16 cellular contexts compared by ENCODE assay signal in the genomic region with DNA sequence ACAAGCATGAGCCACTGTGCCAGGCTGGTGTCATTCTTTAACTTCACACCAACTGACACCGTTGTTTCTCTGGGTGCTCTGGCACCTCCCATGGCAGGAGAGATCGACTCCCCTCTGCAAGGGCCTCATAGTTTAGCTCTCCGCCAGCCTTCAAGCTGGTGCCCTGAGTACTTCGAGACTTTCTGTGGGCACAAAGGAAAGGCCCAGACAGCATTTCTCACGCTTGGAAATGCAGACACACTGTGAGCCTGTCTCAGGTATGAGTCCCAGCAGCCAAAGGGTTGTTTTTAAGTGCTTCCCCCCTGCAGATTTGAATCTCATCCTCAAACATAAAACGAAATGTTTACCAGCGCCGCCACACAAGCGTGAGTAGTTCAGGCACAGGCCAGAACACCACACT. TPM values are rescaled to one million over a fixed set of nuclear protein-coding genes. Genes with fewer than 3 reads are reported as not detected.
A peak's percentile ranks its signal among the peaks of the same experiment; 100 is the strongest.
DNase-seq lines count a peak whose midpoint lies in the region; ATAC-seq and TF ChIP-seq lines count a peak whose summit lies in the region.
"Had no signal": no experiment of that assay in that cellular context is flagged by ENCODE, and none has a peak within 500 bp of the region (broad histone marks: within the 10 kb centered on the region; RNA-seq: fewer than 3 reads in every experiment).

No MANE protein-coding gene starts in this region.

- no peak for TF ChIP-seq RAD21 in SK-N-SH (IDR thresholded peaks at IDR 0.05; ENCODE audit: low read length)

- no peaks in the 10 kb centered on the region for H3K9me3 Mint-ChIP-seq in activated CD4-positive, alpha-beta T cell treated with anti-CD3 and anti-CD28 coated beads for 36 hours (ENCODE audit: low read depth)
- H3K9me3 Mint-ChIP-seq in activated naive CD4-positive, alpha-beta T cell treated with anti-CD3 and anti-CD28 coated beads, Interleukin-2, amount 10 ng/mL, durations not matched to agents 7 days and 5 days, result no peaks in the 10 kb centered on the region

- H3K27ac ChIP-seq in OCI-LY3 (ENCODE audit: low read length) (peak overlapping the region; percentile 22), osteoblast (ENCODE audit: low read depth, low read length) (no peak overlapping the region), SK-N-SH (ENCODE audit: low read depth in 2 of 2, low read length in 1 of 2) (peak overlapping the region in 1 of 2 experiments; percentile 100; a peak in 2 of 4 replicates)
- H3K27ac ChIP-seq: SJSA1, thyroid gland had no signal

- H4K20me1 ChIP-seq in OCI-LY3 (ENCODE audit: insufficient read depth, low read length), result no peaks in the 10 kb centered on the region
- H4K20me1 ChIP-seq in osteoblast (ENCODE audit: insufficient read depth, low read length), result no peaks in the 10 kb centered on the region
- H4K20me1 ChIP-seq in SK-N-SH (ENCODE audit: insufficient read depth), result no peaks in the 10 kb centered on the region

- H3K36me3 Mint-ChIP-seq in activated CD4-positive, alpha-beta T cell treated with anti-CD3 and anti-CD28 coated beads for 36 hours (ENCODE audit: low read depth), result no peaks in the 10 kb centered on the region
- H3K36me3 Mint-ChIP-seq in activated naive CD4-positive, alpha-beta T cell treated with anti-CD3 and anti-CD28 coated beads, Interleukin-2, amount 10 ng/mL, durations not matched to agents 7 days and 5 days, result no peaks in the 10 kb centered on the region
- H3K36me3 Mint-ChIP-seq: activated CD8-positive, alpha-beta memory T cell treated with anti-CD3 and anti-CD28 coated beads, Interleukin-2, amount 10 ng/mL, durations not matched to agents 7 days and 5 days had no signal

- H3K9ac ChIP-seq in OCI-LY3 (ENCODE audit: low read length) (peak overlapping the region; percentile 24; the same call in 1 of the 2 replicates), SK-N-SH (no peak overlapping the region)

- ATAC-seq in activated CD4-positive, alpha-beta T cell treated with anti-CD3 and anti-CD28 coated beads for 36 hours, result peak; percentile 37
- no peak for ATAC-seq in HG03097 (IDR thresholded peaks at IDR 0.05; ENCODE audit: low FRiP score, unreplicated experiment)
- ATAC-seq: activated CD8-positive, alpha-beta memory T cell treated with anti-CD3 and anti-CD28 coated beads, Interleukin-2, amount 10 ng/mL, durations not matched to agents 7 days and 5 days had no signal

- H3K36me3 ChIP-seq in OCI-LY3 (replicated peaks; ENCODE audit: low read depth, low read length), result no peaks in the 10 kb centered on the region
- H3K36me3 ChIP-seq in osteoblast (ENCODE audit: insufficient read depth, low read length), result no peaks in the 10 kb centered on the region
- no peaks in the 10 kb centered on the region for H3K36me3 ChIP-seq in SK-N-SH (replicated peaks in 1 of 2; ENCODE audit: control insufficient read depth in 1 of 2, insufficient read depth in 2 of 2, low read length in 1 of 2)
- H3K36me3 ChIP-seq: SJSA1, thyroid gland had no signal

- no peaks in the 10 kb centered on the region for H3K9me2 ChIP-seq in SK-N-SH

- H3K9me3 ChIP-seq in OCI-LY3 (ENCODE audit: insufficient read depth, low read length), result no peaks in the 10 kb centered on the region
- H3K9me3 ChIP-seq in osteoblast (ENCODE audit: low read depth, low read length), result no peaks in the 10 kb centered on the region
- no peaks in the 10 kb centered on the region for H3K9me3 ChIP-seq in SK-N-SH
- H3K9me3 ChIP-seq: SJSA1, thyroid gland had no signal

- H3K4me3 ChIP-seq in OCI-LY3 (ENCODE audit: low read length) (no peak overlapping the region), osteoblast (ENCODE audit: insufficient read depth, low read length) (no peak overlapping the region), SK-N-SH (ENCODE audit: low read depth in 2 of 2, low read length in 1 of 2) (no peak overlapping the region)
- H3K4me3 ChIP-seq: SJSA1, thyroid gland had no signal

- peak overlapping the region; percentile 22 for H3K4me3 Mint-ChIP-seq in activated CD4-positive, alpha-beta T cell treated with anti-CD3 and anti-CD28 coated beads for 36 hours
- H3K4me3 Mint-ChIP-seq in activated naive CD4-positive, alpha-beta T cell treated with anti-CD3 and anti-CD28 coated beads, Interleukin-2, amount 10 ng/mL, durations not matched to agents 7 days and 5 days, result peak overlapping the region; percentile 9
- H3K4me3 Mint-ChIP-seq: activated CD8-positive, alpha-beta memory T cell treated with anti-CD3 and anti-CD28 coated beads, Interleukin-2, amount 10 ng/mL, durations not matched to agents 7 days and 5 days had no signal

- DNase-seq in activated CD4-positive, alpha-beta T cell treated with anti-CD3 and anti-CD28 coated beads for 36 hours, result peak; percentile 77
- DNase-seq in activated CD4-positive, alpha-beta T cell treated with anti-CD3 and anti-CD28 coated beads for 1 hour, result no peak
- no peak for DNase-seq in activated naive CD4-positive, alpha-beta T cell treated with anti-CD3 and anti-CD28 coated beads, Interleukin-2, amount 10 ng/mL, durations not matched to agents 7 days and 5 days
- peak; percentile 27 for DNase-seq in osteoblast (ENCODE audit: insufficient read length, low spot score, missing footprints)
- DNase-seq in SHP77 (lab: John Stamatoyannopoulos, UW), result no peak
- DNase-seq in SK-N-SH, result no peak
- DNase-seq: activated CD8-positive, alpha-beta memory T cell treated with anti-CD3 and anti-CD28 coated beads, Interleukin-2, amount 10 ng/mL, durations not matched to agents 7 days and 5 days; foreskin melanocyte; H7; NCI-H1694 treated with DMSO at 0.1 percent for 48 hours; NCI-H446 treated with DMSO at 0.1 percent for 48 hours; thyroid gland had no signal

- no peak for TF ChIP-seq CTCF in OCI-LY3 (IDR thresholded peaks at IDR 0.05; ENCODE audit: low read depth, low read length)
- TF ChIP-seq CTCF in osteoblast (IDR thresholded peaks at IDR 0.05; ENCODE audit: extremely low read depth, low read depth, low read length), result no peak
- TF ChIP-seq CTCF in SK-N-SH (IDR thresholded peaks at IDR 0.05), result no peak

- H3K4me2 ChIP-seq in OCI-LY3 (ENCODE audit: low read length) (0 out of 2 replicates have a peak overlapping the region, but pooled peaks have one; percentile 54), osteoblast (ENCODE audit: insufficient read depth, low read length) (no peak overlapping the region), SK-N-SH (no peak overlapping the region)

- TF ChIP-seq EP300 in SK-N-SH (IDR thresholded peaks at IDR 0.05; ENCODE audit: borderline replicate concordance in 1 of 2, low read depth in 1 of 2, low read length in 1 of 2), result no peak

- POLR2A ChIA-PET in activated CD4-positive, alpha-beta T cell treated with anti-CD3 and anti-CD28 coated beads for 36 hours (lab: Charles Lee), result interaction anchor here (0.7 to 1.0 kb wide), 3 partner anchors 9 to 35 kb away, joined by 3 to 12 read pairs (median 3); no protein-coding TSS in a partner anchor
- POLR2A ChIA-PET in SK-N-SH (lab: Yijun Ruan, JAX), result no interaction called here

- H3F3A ChIP-seq in SK-N-SH (replicated peaks; ENCODE audit: insufficient read depth), result peaks cover 5% of the 10 kb centered on the region

- H3K27me3 Mint-ChIP-seq in activated CD4-positive, alpha-beta T cell treated with anti-CD3 and anti-CD28 coated beads for 36 hours, result no peaks in the 10 kb centered on the region
- H3K27me3 Mint-ChIP-seq in activated naive CD4-positive, alpha-beta T cell treated with anti-CD3 and anti-CD28 coated beads, Interleukin-2, amount 10 ng/mL, durations not matched to agents 7 days and 5 days, result peaks cover 19% of the 10 kb centered on the region

- no peaks in the 10 kb centered on the region for H3K79me2 ChIP-seq in OCI-LY3 (ENCODE audit: low read length)
- no peaks in the 10 kb centered on the region for H3K79me2 ChIP-seq in osteoblast (ENCODE audit: insufficient read depth, low read length)
- no peaks in the 10 kb centered on the region for H3K79me2 ChIP-seq in SK-N-SH (ENCODE audit: insufficient read depth)

- no peaks in the 10 kb centered on the region for H3K27me3 ChIP-seq in OCI-LY3 (ENCODE audit: low read depth, low read length)
- H3K27me3 ChIP-seq in osteoblast (ENCODE audit: insufficient read depth, low read length), result no peaks in the 10 kb centered on the region
- no peaks in the 10 kb centered on the region for H3K27me3 ChIP-seq in SK-N-SH (ENCODE audit: insufficient read depth)
- H3K27me3 ChIP-seq: SJSA1, thyroid gland had no signal

- 94% methylated on average over 9 of the region's 9 CpGs for WGBS in SK-N-SH (ENCODE audit: low lambda C conversion rate)

- H3K4me1 ChIP-seq in OCI-LY3 (ENCODE audit: low read length) (peaks cover 64% of the 10 kb centered on the region), osteoblast (ENCODE audit: insufficient read depth, low read length) (peaks cover 13% of the 10 kb centered on the region), SK-N-SH (ENCODE audit: control insufficient read depth in 1 of 2, insufficient read depth in 2 of 2, low read depth in 1 of 2, low read length in 1 of 2) (peaks cover 13 to 80% of the 10 kb centered on the region in 2 experiments)

- H2AFZ ChIP-seq in OCI-LY3 (ENCODE audit: low read depth, low read length), result no peak overlapping the region
- H2AFZ ChIP-seq in osteoblast (ENCODE audit: low read length), result no peak overlapping the region
- no peak overlapping the region for H2AFZ ChIP-seq in SK-N-SH (ENCODE audit: low read depth)

- intact Hi-C loops in activated CD4-positive, alpha-beta T cell treated with anti-CD3 and anti-CD28 coated beads for 36 hours (cut with DNase I, micrococcal nuclease), result loop anchor here in 1 of 2 experiments (1.0 kb wide), 1 partner anchor 8 kb away; no protein-coding TSS in a partner anchor

- CTCF ChIA-PET in activated CD4-positive, alpha-beta T cell treated with anti-CD3 and anti-CD28 coated beads for 36 hours (lab: Charles Lee), result interaction anchor here (0.8 to 7.3 kb wide), 9 partner anchors 14 to 63 kb away, joined by 3 to 106 read pairs (median 42); no protein-coding TSS in a partner anchor
- CTCF ChIA-PET in activated naive CD4-positive, alpha-beta T cell treated with anti-CD3 and anti-CD28 coated beads, Interleukin-2, amount 10 ng/mL, durations not matched to agents 7 days and 5 days (lab: Charles Lee), result interaction anchor here (0.8 to 5.0 kb wide), 6 partner anchors 15 to 59 kb away, joined by 3 to 34 read pairs (median 18); no protein-coding TSS in a partner anchor
- CTCF ChIA-PET in SK-N-SH (lab: Yijun Ruan, JAX), result interaction anchor here (0.7 to 3.4 kb wide), 5 partner anchors 9 to 56 kb away, joined by 3 to 20 read pairs (median 12); no protein-coding TSS in a partner anchor

- peak overlapping the region; percentile 89 for H3K27ac Mint-ChIP-seq in activated CD4-positive, alpha-beta T cell treated with anti-CD3 and anti-CD28 coated beads for 36 hours
- peak overlapping the region; percentile 91 for H3K27ac Mint-ChIP-seq in activated naive CD4-positive, alpha-beta T cell treated with anti-CD3 and anti-CD28 coated beads, Interleukin-2, amount 10 ng/mL, durations not matched to agents 7 days and 5 days
- H3K27ac Mint-ChIP-seq: activated CD8-positive, alpha-beta memory T cell treated with anti-CD3 and anti-CD28 coated beads, Interleukin-2, amount 10 ng/mL, durations not matched to agents 7 days and 5 days had no signal

- peaks cover 91% of the 10 kb centered on the region for H3K4me1 Mint-ChIP-seq in activated CD4-positive, alpha-beta T cell treated with anti-CD3 and anti-CD28 coated beads for 36 hours
- H3K4me1 Mint-ChIP-seq in activated naive CD4-positive, alpha-beta T cell treated with anti-CD3 and anti-CD28 coated beads, Interleukin-2, amount 10 ng/mL, durations not matched to agents 7 days and 5 days, result peaks cover 91% of the 10 kb centered on the region

RNA-seq across cellular contexts. Expression of a gene that starts 11.1 kb away (rescaled TPM):
- total RNA-seq in activated CD4-positive, alpha-beta T cell treated with anti-CD3 and anti-CD28 coated beads for 36 hours, result 100 to 1,000 TPM in 1 of 2 experiments, 10 to 100 TPM in 1; 94.8 to 117 TPM
- total RNA-seq in osteoblast, result 2.9 and 3.3 TPM in 2 replicates
- 2.3 and 2.7 TPM in 2 replicates for polyA plus RNA-seq in SK-N-SH (2012; rRNA removed)
- polyA plus RNA-seq in SK-N-SH (2012; cell fraction: cytosol; rRNA removed), result 1.9 and 2.9 TPM in 2 replicates
- polyA plus RNA-seq in SK-N-SH (2012; cell fraction: nucleus; rRNA removed), result 4.0 and 4.4 TPM in 2 replicates
- total RNA-seq: HT1080 had no signal

Comparison
In these comparisons a context has a peak if more than half of its experiments do, and no peak if none do; other contexts are left out.
1. DNase-seq: peak in activated CD4-positive, alpha-beta T cell treated with anti-CD3 and anti-CD28 coated beads for 36 hours (single experiment) and osteoblast (single experiment); none in activated CD4-positive, alpha-beta T cell treated with anti-CD3 and anti-CD28 coated beads for 1 hour (single experiment), activated naive CD4-positive, alpha-beta T cell treated with anti-CD3 and anti-CD28 coated beads, Interleukin-2, amount 10 ng/mL, durations not matched to agents 7 days and 5 days (single experiment), SHP77 (0 of 2) and SK-N-SH (single experiment).
2. RNA of a gene that starts 11.1 kb away (total RNA-seq): 94.8 to 117 TPM in activated CD4-positive, alpha-beta T cell treated with anti-CD3 and anti-CD28 coated beads for 36 hours; 2.9 to 3.3 TPM in osteoblast; every median in the first group is over 10 times any median in the second.